In genomic region chr2:96330407-96330806, GRCh38 we compare ENCODE assay signal across 16 cellular contexts.
DNase-seq lines count a peak whose midpoint lies in the region; TF ChIP-seq lines count a peak whose summit lies in the region.
"Had no signal": no experiment of that assay in that cellular context is flagged by ENCODE, and none has a peak within 500 bp of the region (broad histone marks: within the 10 kb centered on the region; RNA-seq: fewer than 3 reads in every experiment).

No MANE protein-coding gene starts in this region.

- DNase-seq in NCI-H510A treated with DMSO at 0.1 percent for 48 hours (lab: John Stamatoyannopoulos, UW) (peak; percentile 3), NCI-H510A (lab: John Stamatoyannopoulos, UW) (no peak), NCI-H2196 (lab: John Stamatoyannopoulos, UW; ENCODE audit: unreplicated experiment) (peak; percentile 56), epithelial cell of prostate (ENCODE audit: low read depth, low spot score) (peak; percentile 74), retinal pigment epithelial cell (ENCODE audit: low read depth) (peak; percentile 65), HK-2 (ENCODE audit: unreplicated experiment) (no peak)
- DNase-seq in stimulated activated CD4-positive, alpha-beta T cell treated with anti-CD3 and anti-CD28 coated beads, Interleukin-2, amount 100 ng/mL, for 48 hours: no peak
- DNase-seq in effector CD4-positive, alpha-beta T cell: no peak
- DNase-seq: activated CD8-positive, alpha-beta T cell treated with anti-CD3 and anti-CD28 coated beads for 36 hours; caudate nucleus; midbrain; NCI-H345; Peyer's patch; stimulated activated CD4-positive, alpha-beta T cell treated with anti-CD3 and anti-CD28 coated beads, Interleukin-15, amount 100 ng/mL, for 24 hours had no signal

- H3K27ac ChIP-seq in epithelial cell of prostate: peak overlapping the region; percentile 45
- H3K27ac ChIP-seq: A549, Peyer's patch, tibial artery had no signal

- no peak for TF ChIP-seq CTCF in retinal pigment epithelial cell (conservative IDR thresholded peaks at IDR 0.05; ENCODE audit: low read depth, low read length)

- H3K4me3 ChIP-seq in retinal pigment epithelial cell (ENCODE audit: low read length): no peak overlapping the region
- H3K4me3 ChIP-seq: A549, Peyer's patch, tibial artery had no signal

Comparison
In these comparisons a context has a peak if more than half of its experiments do, and no peak if none do; other contexts are left out.
1. DNase-seq: peak in NCI-H510A treated with DMSO at 0.1 percent for 48 hours (single experiment), NCI-H2196 (single experiment), epithelial cell of prostate (single experiment) and retinal pigment epithelial cell (single experiment); none in NCI-H510A (single experiment), stimulated activated CD4-positive, alpha-beta T cell treated with anti-CD3 and anti-CD28 coated beads, Interleukin-2, amount 100 ng/mL, for 48 hours (0 of 2), effector CD4-positive, alpha-beta T cell (single experiment) and HK-2 (single experiment).